ENCODE assay signal across 22 cellular contexts in genomic region chr2:165927353-165927752, GRCh38. TPM values are rescaled to one million over a fixed set of nuclear protein-coding genes. Genes with fewer than 3 reads are reported as not detected.
DNase-seq lines count a peak whose midpoint lies in the region; ATAC-seq, FAIRE-seq and TF ChIP-seq lines count a peak whose summit lies in the region.
"Had no signal": no experiment of that assay in that cellular context is flagged by ENCODE, and none has a peak within 500 bp of the region (broad histone marks: within the 10 kb centered on the region; RNA-seq: fewer than 3 reads in every experiment).

No MANE protein-coding gene starts in this region.

- DNase-seq in IMR-90 (peak; percentile 65), amniotic epithelial cell (ENCODE audit: low read depth) (peak; percentile 4), fibroblast of the aortic adventitia (ENCODE audit: low read depth) (peak; percentile 7), NAMALWA (ENCODE audit: low spot score) (no peak), mesothelial cell of epicardium (ENCODE audit: low spot score in 2 of 2, unreplicated experiment in 2 of 2) (no peak), kidney (no peak)
- DNase-seq: ACHN, AML-193, DMS79, Karpas-422, NCI-H1092 treated with DMSO at 0.1 percent for 48 hours, NCI-H146, NCI-H2029 treated with DMSO at 0.1 percent for 48 hours, NCI-H2171, NCI-H446 treated with DMSO at 0.1 percent for 48 hours, NCI-H69 had no signal

- no peak overlapping the region for H4K8ac ChIP-seq in IMR-90 (ENCODE audit: low read depth in 2 of 2, low read length in 2 of 2)

- no peak for TF ChIP-seq POLR2A in IMR-90 (IDR thresholded peaks at IDR 0.05; ENCODE audit: low read depth, low read length)

- in situ Hi-C loops in IMR-90 (cut with MboI; ENCODE audit: low sequenced_read_pairs): no loop called here

- H3K27ac ChIP-seq in IMR-90 (ENCODE audit: insufficient read depth, low read length): no peak overlapping the region
- H3K27ac ChIP-seq in kidney (ENCODE audit: low read depth in 2 of 2, low read length in 2 of 2): no peak overlapping the region
- H3K27ac ChIP-seq: C4-2B had no signal

- ATAC-seq in IMR-90 (ENCODE audit: low read depth): peak; percentile 91
- no peak for ATAC-seq in HG03457 (IDR thresholded peaks at IDR 0.05; ENCODE audit: unreplicated experiment)
- ATAC-seq: Right ventricle myocardium inferior had no signal

- H2BK120ac ChIP-seq in IMR-90 (ENCODE audit: low read depth, low read length): no peak overlapping the region

- no peak overlapping the region for H2BK15ac ChIP-seq in IMR-90 (ENCODE audit: low read depth, low read length)

- H3K9me3 Mint-ChIP-seq in mesothelial cell of epicardium: no peaks in the 10 kb centered on the region
- H3K9me3 Mint-ChIP-seq: IgD-negative memory B cell had no signal

- H3K9me3 ChIP-seq in IMR-90 (ENCODE audit: control insufficient read depth, insufficient read depth, low read length): no peaks in the 10 kb centered on the region
- no peaks in the 10 kb centered on the region for H3K9me3 ChIP-seq in kidney (ENCODE audit: control insufficient read depth in 1 of 2, low read length in 2 of 2)
- H3K9me3 ChIP-seq: HAP-1 had no signal

- H3K27me3 Mint-ChIP-seq in mesothelial cell of epicardium (ENCODE audit: low read depth): no peaks in the 10 kb centered on the region
- H3K27me3 Mint-ChIP-seq: IgD-negative memory B cell had no signal

- no peaks in the 10 kb centered on the region; a peak in 1 of 4 replicates for H3K79me1 ChIP-seq in IMR-90 (ENCODE audit: low read depth in 1 of 2, low read length in 2 of 2)

- H3K36me3 ChIP-seq in IMR-90 (ENCODE audit: control insufficient read depth, insufficient read depth, low read length) (peaks cover 9% of the 10 kb centered on the region), kidney (ENCODE audit: control insufficient read depth in 1 of 2, insufficient read depth in 2 of 2, low read length in 2 of 2) (peaks cover 21 to 44% of the 10 kb centered on the region in 2 donors)

- H3K18ac ChIP-seq in IMR-90 (ENCODE audit: low read depth, low read length): no peak overlapping the region

- intact Hi-C loops in IMR-90 (cut with micrococcal nuclease): no loop called here
- intact Hi-C loops in kidney (cut with DNase I): no loop called here

- no peak overlapping the region for H3K27ac Mint-ChIP-seq in mesothelial cell of epicardium
- H3K27ac Mint-ChIP-seq: IgD-negative memory B cell had no signal

- H3K56ac ChIP-seq in IMR-90 (ENCODE audit: extremely low read depth, insufficient read depth, low read length): no peak overlapping the region

- no peak for TF ChIP-seq CTCF in IMR-90 (conservative IDR thresholded peaks at IDR 0.05; ENCODE audit: low read depth, low read length)
- no peak for TF ChIP-seq CTCF in fibroblast of the aortic adventitia (IDR thresholded peaks at IDR 0.05; ENCODE audit: insufficient read depth, low read length)
- no peak for TF ChIP-seq CTCF in mesothelial cell of epicardium (IDR thresholded peaks at IDR 0.05; ENCODE audit: unreplicated experiment)
- TF ChIP-seq CTCF in kidney (IDR thresholded peaks at IDR 0.05; ENCODE audit: borderline replicate concordance, extremely low read depth, insufficient read depth): no peak

- dilution Hi-C loops in IMR-90 (cut with HindIII; ENCODE audit: low sequenced_read_pairs, unreplicated experiment): no loop called here

- H2AK9ac ChIP-seq in IMR-90 (replicated peaks; ENCODE audit: low read depth, low read length, poor library complexity): no peak overlapping the region

- H2BK20ac ChIP-seq in IMR-90 (ENCODE audit: low read depth, low read length): no peak overlapping the region

- no peaks in the 10 kb centered on the region for H3K27me3 ChIP-seq in IMR-90 (ENCODE audit: control insufficient read depth, insufficient read depth, low read length)

- no peaks in the 10 kb centered on the region for H3K9me1 ChIP-seq in IMR-90 (ENCODE audit: insufficient read depth, low read length)

- H3K4ac ChIP-seq in IMR-90 (ENCODE audit: low read depth, low read length): no peak overlapping the region

- FAIRE-seq in kidney (lab: Jason Lieb, UNC): no peak
- FAIRE-seq: HTR-8/SVneo had no signal

- H3K23ac ChIP-seq in IMR-90 (ENCODE audit: low read depth, low read length): no peak overlapping the region

- CTCF ChIA-PET in IMR-90 (lab: Yijun Ruan, JAX): no interaction called here

- no peak overlapping the region for H2BK5ac ChIP-seq in IMR-90 (ENCODE audit: low read depth, low read length, poor library complexity, severe bottlenecking)

- no peak overlapping the region for H4K91ac ChIP-seq in IMR-90 (ENCODE audit: insufficient read depth, low read depth, low read length)

- H3K9ac ChIP-seq in IMR-90 (ENCODE audit: low read depth, low read length) (no peak overlapping the region), kidney (ENCODE audit: low read length in 2 of 2) (no peak overlapping the region)

- no peak overlapping the region for H3K4me3 ChIP-seq in IMR-90 (ENCODE audit: insufficient read depth, low read depth, low read length)
- H3K4me3 ChIP-seq in fibroblast of the aortic adventitia (ENCODE audit: low read depth, low read length): no peak overlapping the region
- no peak overlapping the region for H3K4me3 ChIP-seq in kidney (ENCODE audit: low read length in 2 of 2)
- H3K4me3 ChIP-seq: HAP-1 had no signal

- H4K5ac ChIP-seq in IMR-90 (ENCODE audit: low read depth, low read length): no peak overlapping the region

- H3K4me1 Mint-ChIP-seq in mesothelial cell of epicardium: no peaks in the 10 kb centered on the region
- H3K4me1 Mint-ChIP-seq: IgD-negative memory B cell had no signal

- no peaks in the 10 kb centered on the region for H3K4me1 ChIP-seq in IMR-90 (ENCODE audit: control insufficient read depth, insufficient read depth, low read length)
- no peaks in the 10 kb centered on the region for H3K4me1 ChIP-seq in kidney (ENCODE audit: control insufficient read depth in 1 of 2, insufficient read depth in 1 of 2, low read depth in 1 of 2, low read length in 2 of 2)
- H3K4me1 ChIP-seq: HAP-1 had no signal

- TF ChIP-seq RAD21 in IMR-90 (IDR thresholded peaks at IDR 0.05; ENCODE audit: low read length): no peak

- H3K4me2 ChIP-seq in IMR-90 (ENCODE audit: low read depth, low read length): no peak overlapping the region

- no peak overlapping the region for H3K14ac ChIP-seq in IMR-90 (replicated peaks; ENCODE audit: low read depth, low read length)

- no CpG with 5 or more reads among the region's 1 CpG for WGBS in IMR-90 (ENCODE audit: extremely low coverage in 2 of 2, insufficient read length in 1 of 2), 2 experiments

- no TSS peak for BruUV-seq in IMR-90 (replicated peaks; lab: Mats Ljungman, UMichigan)

- no peaks in the 10 kb centered on the region for H4K20me1 ChIP-seq in IMR-90 (ENCODE audit: insufficient read depth, low read length)

- no peak overlapping the region for H2AK5ac ChIP-seq in IMR-90 (ENCODE audit: low read depth, low read length)

- POLR2A ChIA-PET in IMR-90 (lab: Charles Lee; ENCODE audit: unreplicated experiment): no interaction called here

- H2AFZ ChIP-seq in IMR-90 (replicated peaks; ENCODE audit: low read length, poor library complexity): no peak overlapping the region

- peaks cover 33% of the 10 kb centered on the region for H3K36me3 Mint-ChIP-seq in mesothelial cell of epicardium

- no peak overlapping the region for H3K4me3 Mint-ChIP-seq in mesothelial cell of epicardium
- H3K4me3 Mint-ChIP-seq: IgD-negative memory B cell had no signal

TF ChIP-seq in IMR-90, 13 proteins besides CTCF, POLR2A, EP300 and RAD21:
- TF ChIP-seq RFX5 (IDR thresholded peaks at IDR 0.05; ENCODE audit: low read depth, low read length): no peak
- no peak for TF ChIP-seq CHD1 (IDR thresholded peaks at IDR 0.05; ENCODE audit: low read depth, low read length)
- no peak for TF ChIP-seq MAFK (IDR thresholded peaks at IDR 0.05; ENCODE audit: low read depth, low read length)
- TF ChIP-seq USF2 (IDR thresholded peaks at IDR 0.05; ENCODE audit: low read depth, low read length): no peak
- TF ChIP-seq BHLHE40 (IDR thresholded peaks at IDR 0.05; ENCODE audit: low read depth, low read length): no peak
- TF ChIP-seq ELK1 (IDR thresholded peaks at IDR 0.05; ENCODE audit: borderline replicate concordance, low read depth, low read length): no peak
- TF ChIP-seq FOS (IDR thresholded peaks at IDR 0.05; ENCODE audit: low read depth, low read length): no peak
- no peak for TF ChIP-seq NFE2L2 (IDR thresholded peaks at IDR 0.05; ENCODE audit: low read depth, low read length)
- no peak for TF ChIP-seq MAZ (IDR thresholded peaks at IDR 0.05; ENCODE audit: borderline replicate concordance, low read depth, low read length)
- TF ChIP-seq RCOR1 (IDR thresholded peaks at IDR 0.05; ENCODE audit: insufficient replicate concordance, low read length): no peak
- no peak for TF ChIP-seq SMC3 (IDR thresholded peaks at IDR 0.05; ENCODE audit: low read depth, low read length)
- no peak for TF ChIP-seq MXI1 (IDR thresholded peaks at IDR 0.05; ENCODE audit: borderline replicate concordance, low read depth, low read length)
- TF ChIP-seq CEBPB (IDR thresholded peaks at IDR 0.05; ENCODE audit: low read depth, low read length): no peak

RNA-seq across cellular contexts. Expression of gene TTC21B, which starts 26.2 kb away (rescaled TPM):
- total RNA-seq in IMR-90 (2012; rRNA removed) (17.2 and 23.1 TPM in 2 replicates), fibroblast of the aortic adventitia (ENCODE audit: low replicate concordance) (17.8 and 22.4 TPM in 2 replicates), mesothelial cell of epicardium (30.4 to 33.9 TPM (median 33.8 TPM) in 3 replicates), kidney (15.2 TPM)
- polyA plus RNA-seq in IMR-90 (2012; rRNA removed) (6.7 and 8.0 TPM in 2 replicates), kidney (ENCODE audit: insufficient read depth, low read depth, low replicate concordance) (8.4 TPM)
- polyA plus RNA-seq in IMR-90 (2012; cell fraction: cytosol; rRNA removed): 1.2 and 1.4 TPM in 2 replicates
- 3.6 and 21.4 TPM in 2 replicates for polyA plus RNA-seq in IMR-90 (2012; cell fraction: nucleus; rRNA removed; ENCODE audit: low replicate concordance)

Comparison
In these comparisons a context has a peak if more than half of its experiments do, and no peak if none do; other contexts are left out.
1. DNase-seq: peak in IMR-90 (single experiment), amniotic epithelial cell (single experiment) and fibroblast of the aortic adventitia (single experiment); none in NAMALWA (single experiment), mesothelial cell of epicardium (0 of 2) and kidney (single experiment).